ENCODE assay signal across 8 cellular contexts in the genomic region with DNA sequence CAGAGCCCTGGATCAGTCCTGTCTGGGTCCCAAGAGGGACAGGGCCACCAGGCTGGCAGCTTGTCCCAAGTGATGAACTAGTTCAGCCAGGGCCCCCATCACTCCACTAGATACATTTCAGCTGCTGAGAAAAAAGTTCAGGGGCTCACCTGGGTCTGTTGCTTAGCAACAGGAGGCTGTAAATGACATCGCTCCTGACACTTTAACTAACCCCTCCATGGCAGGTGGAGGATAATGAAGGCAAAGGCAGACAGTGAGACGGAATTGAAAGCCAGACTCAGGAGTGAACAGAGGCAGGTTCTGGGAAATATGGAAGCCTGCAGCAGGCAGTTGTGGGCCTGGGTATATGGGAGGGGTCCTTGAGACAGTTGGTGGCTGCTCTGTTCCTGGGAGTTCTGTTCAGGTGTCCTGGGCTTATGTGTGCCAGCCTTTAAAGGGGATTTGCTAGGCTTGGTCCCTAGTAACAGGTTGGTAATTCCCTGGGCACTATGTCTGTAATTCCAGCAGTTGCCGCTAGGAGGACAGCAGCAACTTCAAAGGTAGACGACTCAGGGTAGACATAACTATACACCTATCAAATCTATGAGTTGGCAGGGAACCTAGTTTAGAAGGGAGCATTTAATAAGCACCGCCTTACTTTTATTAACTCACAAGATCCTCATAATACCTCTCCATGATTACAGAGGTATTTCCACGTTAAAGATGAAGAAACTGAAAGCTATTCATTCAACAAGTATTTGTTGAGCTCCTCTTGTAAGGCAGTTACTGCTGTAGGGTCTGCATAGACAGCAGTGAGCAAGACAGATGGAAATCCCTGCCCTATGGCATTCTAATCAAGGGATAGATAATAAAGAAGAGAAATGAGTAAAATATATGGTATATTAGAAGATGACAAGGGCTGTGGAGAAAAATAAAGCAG.
DNase-seq lines count a peak whose midpoint lies in the region; ATAC-seq and TF ChIP-seq lines count a peak whose summit lies in the region.

No MANE protein-coding gene starts in this region.

- ATAC-seq in GM19023 (IDR thresholded peaks at IDR 0.05; ENCODE audit: unreplicated experiment) (no peak), HG03378 (IDR thresholded peaks at IDR 0.05; ENCODE audit: unreplicated experiment) (no peak)

- DNase-seq in BJ (ENCODE audit: low read depth): no peak
- DNase-seq in HFFc6: peak; percentile 5
- peak; percentile 25 to 36 for DNase-seq in SHP77 (lab: John Stamatoyannopoulos, UW)
- DNase-seq in activated naive CD8-positive, alpha-beta T cell treated with anti-CD3 and anti-CD28 coated beads, Interleukin-2, amount 50 U/mL, for 16 hours (ENCODE audit: low read depth, low spot score): peak; percentile 29
- DNase-seq in stimulated activated CD8-positive, alpha-beta memory T cell treated with anti-CD3 and anti-CD28 coated beads, Interleukin-4, amount 100 ng/mL, for 4 hours (ENCODE audit: low read depth in 2 of 2, low spot score in 1 of 2): peak; percentile 18 to 47

- H3K9ac ChIP-seq in liver (ENCODE audit: low read depth in 1 of 2, low read length in 2 of 2): no peak overlapping the region

- TF ChIP-seq CTCF in BJ (IDR thresholded peaks at IDR 0.05; ENCODE audit: insufficient read depth, low read depth, low read length): peak; percentile 46
- peak; percentile 82 for TF ChIP-seq CTCF in HFFc6 (IDR thresholded peaks at IDR 0.05)
- peak; percentile 54 for TF ChIP-seq CTCF in liver (IDR thresholded peaks at IDR 0.05; ENCODE audit: low read depth, low read length, missing input control)

- no peaks in the 10 kb centered on the region for H3K9me3 Mint-ChIP-seq in HFFc6

- no peaks in the 10 kb centered on the region for H3K36me3 Mint-ChIP-seq in HFFc6 (ENCODE audit: low read depth)

- POLR2A ChIA-PET in BJ (lab: Charles Lee): no interaction called here

- H3K9me3 ChIP-seq in liver (ENCODE audit: control insufficient read depth in 4 of 4, low read length in 3 of 4): no peaks in the 10 kb centered on the region

- H3K4me1 Mint-ChIP-seq in HFFc6 (ENCODE audit: low read depth): no peaks in the 10 kb centered on the region

- no peaks in the 10 kb centered on the region for H3K4me1 ChIP-seq in liver (ENCODE audit: control insufficient read depth in 4 of 4, insufficient read depth in 4 of 4, low read length in 3 of 4)

- no peak overlapping the region for H3K27ac Mint-ChIP-seq in HFFc6

- CTCF ChIA-PET in BJ (lab: Yijun Ruan, JAX): interaction anchor here (0.5 kb wide), 1 partner anchor 11 kb away, joined by 3 read pairs; no protein-coding TSS in a partner anchor

- no peak overlapping the region for H3K4me3 Mint-ChIP-seq in HFFc6

- 37% methylated on average over 6 of the region's 6 CpGs for whole genome bisulfite sequencing in liver

- peak in 1 of 2 donors; percentile 53 for TF ChIP-seq RAD21 in liver (IDR thresholded peaks at IDR 0.05)

- H3K36me3 ChIP-seq in BJ (ENCODE audit: control insufficient read depth, insufficient read depth, low read length) (no peaks in the 10 kb centered on the region), liver (ENCODE audit: control insufficient read depth in 4 of 4, insufficient read depth in 3 of 4, low read depth in 1 of 4, low read length in 3 of 4) (no peaks in the 10 kb centered on the region)

- H3K4me3 ChIP-seq in BJ (ENCODE audit: low read depth, low read length) (no peak overlapping the region), liver (ENCODE audit: low read depth in 1 of 3, low read length in 3 of 3) (no peak overlapping the region)

- H3K27me3 Mint-ChIP-seq in HFFc6 (ENCODE audit: insufficient read depth): peaks cover 24% of the 10 kb centered on the region

- H3K27me3 ChIP-seq in BJ (ENCODE audit: control insufficient read depth, insufficient read depth, low read length) (peaks cover 11% of the 10 kb centered on the region), liver (ENCODE audit: control insufficient read depth in 4 of 4, insufficient read depth in 4 of 4, low read length in 3 of 4) (no peaks in the 10 kb centered on the region)

- no peak overlapping the region for H3K27ac ChIP-seq in liver (ENCODE audit: low read depth in 1 of 2, low read length in 2 of 2)

TF ChIP-seq in liver, 16 proteins besides CTCF, POLR2A, EP300 and RAD21:
- TF ChIP-seq EGR1 (IDR thresholded peaks at IDR 0.05; ENCODE audit: low read depth in 2 of 2) (no peak), TAF1 (conservative IDR thresholded peaks at IDR 0.05) (no peak), SP1 (IDR thresholded peaks at IDR 0.05) (no peak), RXRA (IDR thresholded peaks at IDR 0.05) (no peak), FOXA1 (IDR thresholded peaks at IDR 0.05) (no peak), HNF4G (IDR thresholded peaks at IDR 0.05) (no peak), GABPA (IDR thresholded peaks at IDR 0.05 in 1 of 2, conservative IDR thresholded peaks at IDR 0.05 in 1 of 2) (no peak)
- TF ChIP-seq, protein P1, sequence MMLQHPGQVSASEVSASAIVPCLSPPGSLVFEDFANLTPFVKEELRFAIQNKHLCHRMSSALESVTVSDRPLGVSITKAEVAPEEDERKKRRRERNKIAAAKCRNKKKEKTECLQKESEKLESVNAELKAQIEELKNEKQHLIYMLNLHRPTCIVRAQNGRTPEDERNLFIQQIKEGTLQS (IDR thresholded peaks at IDR 0.05): no peak
- TF ChIP-seq, protein P2, sequence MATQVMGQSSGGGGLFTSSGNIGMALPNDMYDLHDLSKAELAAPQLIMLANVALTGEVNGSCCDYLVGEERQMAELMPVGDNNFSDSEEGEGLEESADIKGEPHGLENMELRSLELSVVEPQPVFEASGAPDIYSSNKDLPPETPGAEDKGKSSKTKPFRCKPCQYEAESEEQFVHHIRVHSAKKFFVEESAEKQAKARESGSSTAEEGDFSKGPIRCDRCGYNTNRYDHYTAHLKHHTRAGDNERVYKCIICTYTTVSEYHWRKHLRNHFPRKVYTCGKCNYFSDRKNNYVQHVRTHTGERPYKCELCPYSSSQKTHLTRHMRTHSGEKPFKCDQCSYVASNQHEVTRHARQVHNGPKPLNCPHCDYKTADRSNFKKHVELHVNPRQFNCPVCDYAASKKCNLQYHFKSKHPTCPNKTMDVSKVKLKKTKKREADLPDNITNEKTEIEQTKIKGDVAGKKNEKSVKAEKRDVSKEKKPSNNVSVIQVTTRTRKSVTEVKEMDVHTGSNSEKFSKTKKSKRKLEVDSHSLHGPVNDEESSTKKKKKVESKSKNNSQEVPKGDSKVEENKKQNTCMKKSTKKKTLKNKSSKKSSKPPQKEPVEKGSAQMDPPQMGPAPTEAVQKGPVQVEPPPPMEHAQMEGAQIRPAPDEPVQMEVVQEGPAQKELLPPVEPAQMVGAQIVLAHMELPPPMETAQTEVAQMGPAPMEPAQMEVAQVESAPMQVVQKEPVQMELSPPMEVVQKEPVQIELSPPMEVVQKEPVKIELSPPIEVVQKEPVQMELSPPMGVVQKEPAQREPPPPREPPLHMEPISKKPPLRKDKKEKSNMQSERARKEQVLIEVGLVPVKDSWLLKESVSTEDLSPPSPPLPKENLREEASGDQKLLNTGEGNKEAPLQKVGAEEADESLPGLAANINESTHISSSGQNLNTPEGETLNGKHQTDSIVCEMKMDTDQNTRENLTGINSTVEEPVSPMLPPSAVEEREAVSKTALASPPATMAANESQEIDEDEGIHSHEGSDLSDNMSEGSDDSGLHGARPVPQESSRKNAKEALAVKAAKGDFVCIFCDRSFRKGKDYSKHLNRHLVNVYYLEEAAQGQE (IDR thresholded peaks at IDR 0.05): no peak
- TF ChIP-seq, protein P3, sequence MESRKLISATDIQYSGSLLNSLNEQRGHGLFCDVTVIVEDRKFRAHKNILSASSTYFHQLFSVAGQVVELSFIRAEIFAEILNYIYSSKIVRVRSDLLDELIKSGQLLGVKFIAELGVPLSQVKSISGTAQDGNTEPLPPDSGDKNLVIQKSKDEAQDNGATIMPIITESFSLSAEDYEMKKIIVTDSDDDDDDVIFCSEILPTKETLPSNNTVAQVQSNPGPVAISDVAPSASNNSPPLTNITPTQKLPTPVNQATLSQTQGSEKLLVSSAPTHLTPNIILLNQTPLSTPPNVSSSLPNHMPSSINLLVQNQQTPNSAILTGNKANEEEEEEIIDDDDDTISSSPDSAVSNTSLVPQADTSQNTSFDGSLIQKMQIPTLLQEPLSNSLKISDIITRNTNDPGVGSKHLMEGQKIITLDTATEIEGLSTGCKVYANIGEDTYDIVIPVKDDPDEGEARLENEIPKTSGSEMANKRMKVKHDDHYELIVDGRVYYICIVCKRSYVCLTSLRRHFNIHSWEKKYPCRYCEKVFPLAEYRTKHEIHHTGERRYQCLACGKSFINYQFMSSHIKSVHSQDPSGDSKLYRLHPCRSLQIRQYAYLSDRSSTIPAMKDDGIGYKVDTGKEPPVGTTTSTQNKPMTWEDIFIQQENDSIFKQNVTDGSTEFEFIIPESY (IDR thresholded peaks at IDR 0.05): no peak
